In genomic region chr14:61290686-61291085, GRCh38 we compare ENCODE assay signal across 27 cellular contexts.
"Had no signal": no experiment of that assay in that cellular context is flagged by ENCODE, and none has a peak within 500 bp of the region (broad histone marks: within the 10 kb centered on the region; RNA-seq: fewer than 3 reads in every experiment).

No MANE protein-coding gene starts in this region.

- H3K36me3 Mint-ChIP-seq: activated naive CD8-positive, alpha-beta T cell; neural progenitor cell; WTC11 had no signal

- ATAC-seq: naive thymus-derived CD4-positive, alpha-beta T cell; psoas muscle; WTC11 had no signal

- H3K4me2 ChIP-seq: hepatocyte, neural progenitor cell had no signal

- H3K79me2 ChIP-seq: hepatocyte had no signal

- H3K27me3 ChIP-seq: adrenal gland, ascending aorta, brain microvascular endothelial cell, hepatocyte, neural progenitor cell, right atrium auricular region, spleen, testis had no signal

- H3K9ac ChIP-seq: neural progenitor cell had no signal

- H3K4me3 ChIP-seq: adrenal gland, ascending aorta, esophagus muscularis mucosa, hepatocyte, left ventricle myocardium inferior, neural progenitor cell, psoas muscle, right atrium auricular region, spleen, testis had no signal

- H3K27ac ChIP-seq: adrenal gland, ascending aorta, brain microvascular endothelial cell, esophagus muscularis mucosa, hepatocyte, left ventricle myocardium inferior, neural progenitor cell, psoas muscle, right atrium auricular region, spleen, testis had no signal

- DNase-seq: activated naive CD4-positive, alpha-beta T cell; activated T-cell treated with anti-CD3 and anti-CD28 coated beads, Interleukin-2, amount 50 U/mL, for 24 hours; adrenal gland; brain microvascular endothelial cell; effector memory CD4-positive, alpha-beta T cell; glutamatergic neuron; left ventricle myocardium inferior; naive thymus-derived CD4-positive, alpha-beta T cell; psoas muscle; spleen; stimulated activated CD4-positive, alpha-beta T cell treated with anti-CD3 and anti-CD28 coated beads, Interleukin-4, amount 100 ng/mL, for 1 hour; stimulated activated naive CD4-positive, alpha-beta T cell; testis; trophoblast cell had no signal

- H3K27ac Mint-ChIP-seq: activated naive CD8-positive, alpha-beta T cell; activated T-cell treated with anti-CD3 and anti-CD28 coated beads, Interleukin-2, amount 50 U/mL, for 24 hours; activated T-helper 2 cell treated with anti-CD3 and anti-CD28 coated beads, Interferon-gamma antibody, Interleukin-2, Interleukin-4, amounts not matched to agents 10 μg/mL and 5 μg/mL and 100 μg/mL, durations not matched to agents 14 hours and 24 hours and 36 hours; neural progenitor cell; T-helper 2 cell treated with Interferon-gamma antibody and Interleukin-4, amounts not matched to agents 5 μg/mL and 100 μg/mL, for 36 hours; WTC11 had no signal

- H3K4me1 ChIP-seq: ascending aorta, neural progenitor cell, right atrium auricular region had no signal

- H2AFZ ChIP-seq: hepatocyte, neural progenitor cell had no signal

- H3K36me3 ChIP-seq: adrenal gland, ascending aorta, brain microvascular endothelial cell, esophagus muscularis mucosa, left ventricle myocardium inferior, neural progenitor cell, right atrium auricular region, spleen had no signal

- H3K4me3 Mint-ChIP-seq: activated naive CD8-positive, alpha-beta T cell; activated T-cell treated with anti-CD3 and anti-CD28 coated beads, Interleukin-2, amount 50 U/mL, for 24 hours; central memory CD8-positive, alpha-beta T cell; naive thymus-derived CD4-positive, alpha-beta T cell; neural progenitor cell; T-helper 2 cell treated with Interferon-gamma antibody and Interleukin-4, amounts not matched to agents 5 μg/mL and 100 μg/mL, for 36 hours; WTC11 had no signal

- FAIRE-seq: colon, endothelial cell of umbilical vein, frontal cortex had no signal

- H3K27me3 Mint-ChIP-seq: activated naive CD8-positive, alpha-beta T cell; activated T-cell treated with anti-CD3 and anti-CD28 coated beads, Interleukin-2, amount 50 U/mL, for 24 hours; central memory CD8-positive, alpha-beta T cell; naive thymus-derived CD4-positive, alpha-beta T cell had no signal

- H3K9me3 ChIP-seq: adrenal gland, ascending aorta, esophagus muscularis mucosa, left ventricle myocardium inferior, psoas muscle, right atrium auricular region, spleen, testis had no signal

- H3K9me3 Mint-ChIP-seq: activated T-cell treated with anti-CD3 and anti-CD28 coated beads, Interleukin-2, amount 50 U/mL, for 24 hours; activated T-helper 2 cell treated with anti-CD3 and anti-CD28 coated beads, Interferon-gamma antibody, Interleukin-2, Interleukin-4, amounts not matched to agents 10 μg/mL and 5 μg/mL and 100 μg/mL, durations not matched to agents 14 hours and 24 hours and 36 hours; central memory CD8-positive, alpha-beta T cell; naive thymus-derived CD4-positive, alpha-beta T cell; neural progenitor cell; T-helper 2 cell treated with Interferon-gamma antibody and Interleukin-4, amounts not matched to agents 5 μg/mL and 100 μg/mL, for 36 hours; WTC11 had no signal
